Comparison of ENCODE assay signal across 11 cellular contexts in genomic region chr9:98109052-98109451, GRCh38. TPM values are rescaled to one million over a fixed set of nuclear protein-coding genes. Genes with fewer than 3 reads are reported as not detected.
DNase-seq lines count a peak whose midpoint lies in the region; TF ChIP-seq lines count a peak whose summit lies in the region.
"Had no signal": no experiment of that assay in that cellular context is flagged by ENCODE, and none has a peak within 500 bp of the region (broad histone marks: within the 10 kb centered on the region; RNA-seq: fewer than 3 reads in every experiment).

No MANE protein-coding gene starts in this region.

- H3K36me3 Mint-ChIP-seq in IgD-negative memory B cell = peaks cover 4% of the 10 kb centered on the region
- H3K36me3 Mint-ChIP-seq in activated naive CD8-positive, alpha-beta T cell = peaks cover 24% of the 10 kb centered on the region
- H3K36me3 Mint-ChIP-seq in neural progenitor cell = no peaks in the 10 kb centered on the region

- peak overlapping the region; percentile 57 for H2AFZ ChIP-seq in neural progenitor cell (replicated peaks)

- no peaks in the 10 kb centered on the region for H3K27me3 ChIP-seq in neural progenitor cell
- H3K27me3 ChIP-seq: breast epithelium had no signal

- peak; percentile 23 for DNase-seq in ELF-1 (ENCODE audit: low read depth, low spot score)
- no peak for DNase-seq in neural progenitor cell (ENCODE audit: low spot score)
- no peak for DNase-seq in NCI-H774 (lab: John Stamatoyannopoulos, UW)
- DNase-seq in NCI-H446 (lab: John Stamatoyannopoulos, UW) = no peak
- DNase-seq in effector CD8-positive, alpha-beta T cell (lab: John Stamatoyannopoulos, UW) = no peak
- DNase-seq in NOMO-1 treated with dmso at 0.1 percent for 144 hours (lab: John Stamatoyannopoulos, UW; ENCODE audit: unreplicated experiment) = no peak
- DNase-seq: hippocampal formation, mammary epithelial cell had no signal

- H3K36me3 ChIP-seq in neural progenitor cell = no peaks in the 10 kb centered on the region
- H3K36me3 ChIP-seq: breast epithelium had no signal

- H3K4me1 Mint-ChIP-seq in IgD-negative memory B cell = peaks cover 33 to 56% (median 44%) of the 10 kb centered on the region in 3 donors
- H3K4me1 Mint-ChIP-seq in activated naive CD8-positive, alpha-beta T cell (ENCODE audit: low read depth) = peaks cover 76% of the 10 kb centered on the region
- no peaks in the 10 kb centered on the region for H3K4me1 Mint-ChIP-seq in neural progenitor cell

- H3K9me3 ChIP-seq in neural progenitor cell (ENCODE audit: low read depth) = no peaks in the 10 kb centered on the region

- H3K9ac ChIP-seq in neural progenitor cell = no peak overlapping the region

- H3K9me3 Mint-ChIP-seq in IgD-negative memory B cell (no peaks in the 10 kb centered on the region), neural progenitor cell (peaks cover 3% of the 10 kb centered on the region)
- H3K9me3 Mint-ChIP-seq in activated naive CD8-positive, alpha-beta T cell (ENCODE audit: low read depth) = no peaks in the 10 kb centered on the region

- no peaks in the 10 kb centered on the region for H3K27me3 Mint-ChIP-seq in IgD-negative memory B cell
- H3K27me3 Mint-ChIP-seq in activated naive CD8-positive, alpha-beta T cell = no peaks in the 10 kb centered on the region
- H3K27me3 Mint-ChIP-seq in neural progenitor cell (ENCODE audit: insufficient read depth, low read depth) = peaks cover 3% of the 10 kb centered on the region

- no peak overlapping the region for H3K4me3 ChIP-seq in neural progenitor cell
- H3K4me3 ChIP-seq: breast epithelium had no signal

- H3F3A ChIP-seq in neural progenitor cell (ENCODE audit: low read depth) = no peaks in the 10 kb centered on the region

- H3K79me2 ChIP-seq in neural progenitor cell (ENCODE audit: low read depth) = no peaks in the 10 kb centered on the region

- H3K27ac Mint-ChIP-seq in IgD-negative memory B cell (peak overlapping the region; percentile 85 to 98 (median 89)), neural progenitor cell (no peak overlapping the region)
- peak overlapping the region; percentile 98 for H3K27ac Mint-ChIP-seq in activated naive CD8-positive, alpha-beta T cell

- H4K20me1 ChIP-seq in neural progenitor cell (ENCODE audit: low read depth) = no peaks in the 10 kb centered on the region

- H3K4me3 Mint-ChIP-seq in IgD-negative memory B cell (peak overlapping the region in 3 of 4 donors; percentile 57 to 73 (median 65)), neural progenitor cell (no peak overlapping the region)
- H3K4me3 Mint-ChIP-seq in activated naive CD8-positive, alpha-beta T cell = peak overlapping the region; percentile 23

- H3K4me1 ChIP-seq in neural progenitor cell = no peaks in the 10 kb centered on the region
- H3K4me1 ChIP-seq: breast epithelium had no signal

- H3K4me2 ChIP-seq in neural progenitor cell = no peak overlapping the region

- TF ChIP-seq CTCF in neural progenitor cell (IDR thresholded peaks at IDR 0.05) = no peak

- H3K27ac ChIP-seq in neural progenitor cell = no peak overlapping the region

RNA-seq across cellular contexts. Expression of gene TRIM14, which starts 10.0 kb away (rescaled TPM):
- polyA plus RNA-seq in IgD-negative memory B cell = 43.0 TPM
- total RNA-seq in neural progenitor cell (ENCODE audit: low replicate concordance) = 0.17 and 2.7 TPM in 2 replicates

RNA-seq across cellular contexts. Expression of gene NANS, which starts 52.5 kb away (rescaled TPM):
- polyA plus RNA-seq in IgD-negative memory B cell = 26.9 TPM
- 13.0 and 17.0 TPM in 2 replicates for total RNA-seq in neural progenitor cell (ENCODE audit: low replicate concordance)
